ENCODE assay signal across 8 cellular contexts in the genomic region with DNA sequence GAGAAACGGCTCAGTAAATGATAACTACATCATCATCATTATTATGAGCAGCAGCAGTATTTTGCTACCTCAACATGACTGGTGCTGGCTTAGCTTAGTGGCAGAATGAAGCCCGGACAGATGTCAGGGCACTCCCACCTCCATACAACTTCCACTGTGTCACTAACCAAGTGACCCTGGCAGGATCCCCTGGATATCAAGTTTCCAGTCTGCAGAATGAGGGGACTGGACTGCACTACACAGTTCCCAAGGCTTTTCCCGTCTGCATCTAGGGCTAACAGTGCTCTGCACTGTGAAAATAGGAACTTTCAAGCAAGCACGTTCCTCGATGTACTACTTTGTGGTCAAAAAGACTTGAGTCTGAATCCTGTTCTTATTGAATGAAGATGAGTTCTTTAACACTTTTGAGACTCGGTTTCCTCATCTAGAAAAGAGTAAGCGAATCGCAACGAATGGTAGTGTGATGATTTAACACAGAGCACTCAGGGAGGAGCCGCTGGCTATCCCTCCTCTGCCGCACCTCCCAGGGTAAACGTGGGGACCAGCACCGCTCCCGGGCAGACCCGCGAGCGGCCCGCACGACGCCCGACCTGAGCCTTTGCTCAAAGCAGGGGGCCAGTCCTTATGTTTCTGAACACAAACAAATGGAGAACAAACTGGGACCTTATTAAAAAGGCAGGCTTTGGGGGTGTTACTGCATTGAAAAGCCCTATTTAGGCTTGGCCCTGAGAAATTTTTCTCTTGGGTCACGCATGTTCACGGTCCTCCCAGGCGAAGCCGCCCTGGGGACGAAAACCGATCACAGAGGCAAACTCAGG.
DNase-seq lines count a peak whose midpoint lies in the region; ATAC-seq and TF ChIP-seq lines count a peak whose summit lies in the region.

No MANE protein-coding gene starts in this region.

- no peak for TF ChIP-seq CTCF in coronary artery (IDR thresholded peaks at IDR 0.05)

- H3K4me3 ChIP-seq in GM08714 (ENCODE audit: low read length) (peak overlapping the region; percentile 74; the same call in 1 of the 2 replicates), NT2/D1 (ENCODE audit: insufficient read length, low read depth) (peak overlapping the region; percentile 65), coronary artery (peak overlapping the region; percentile 98), mucosa of rectum (ENCODE audit: low read length in 2 of 2) (peak overlapping the region; percentile 66 to 73)

- no peak for DNase-seq in NT2/D1 (ENCODE audit: low read depth, low spot score)
- DNase-seq in coronary artery (ENCODE audit: low spot score), result no peak
- DNase-seq in NCI-H2107 treated with DMSO at 0.1 percent for 48 hours (lab: John Stamatoyannopoulos, UW; ENCODE audit: unreplicated experiment), result no peak
- no peak for DNase-seq in HPDE6-E6E7 (ENCODE audit: extremely low spot score)
- DNase-seq in NCI-H2029 (lab: John Stamatoyannopoulos, UW), result no peak

- H3K9ac ChIP-seq in NT2/D1 (ENCODE audit: insufficient read length, low read depth) (peak overlapping the region; percentile 89), mucosa of rectum (ENCODE audit: low read depth in 1 of 2, low read length in 2 of 2) (peak overlapping the region; percentile 8 to 76)

- H3K4me1 ChIP-seq in NT2/D1 (ENCODE audit: insufficient read depth, insufficient read length) (peaks cover 12% of the 10 kb centered on the region), mucosa of rectum (ENCODE audit: control insufficient read depth in 2 of 2, insufficient read depth in 2 of 2, low read length in 2 of 2) (peaks cover 17 to 20% of the 10 kb centered on the region in 2 donors)

- H3K27me3 ChIP-seq in NT2/D1 (ENCODE audit: insufficient read depth, insufficient read length), result peaks cover 16% of the 10 kb centered on the region
- peaks cover 0 to 3% of the 10 kb centered on the region in 2 donors for H3K27me3 ChIP-seq in mucosa of rectum (ENCODE audit: control insufficient read depth in 2 of 2, insufficient read depth in 2 of 2, low read length in 2 of 2)

- H3K36me3 ChIP-seq in NT2/D1 (ENCODE audit: insufficient read depth, insufficient read length, low read length) (no peaks in the 10 kb centered on the region), mucosa of rectum (ENCODE audit: control insufficient read depth in 2 of 2, insufficient read depth in 2 of 2, low read length in 2 of 2) (no peaks in the 10 kb centered on the region)

- H3K27ac ChIP-seq in coronary artery (peak overlapping the region; percentile 74 to 87), mucosa of rectum (ENCODE audit: low read depth in 2 of 2, low read length in 2 of 2) (no peak overlapping the region)

- no peaks in the 10 kb centered on the region for H3K9me3 ChIP-seq in NT2/D1 (ENCODE audit: insufficient read depth, low read length)
- no peaks in the 10 kb centered on the region for H3K9me3 ChIP-seq in mucosa of rectum (ENCODE audit: control insufficient read depth in 2 of 2, low read length in 2 of 2)

- no peak for ATAC-seq in GM18519 (IDR thresholded peaks at IDR 0.05; ENCODE audit: low FRiP score, unreplicated experiment)

Comparison
In these comparisons a context has a peak if more than half of its experiments do, and no peak if none do; other contexts are left out.
1. H3K27ac ChIP-seq: peak in coronary artery (2 of 2); none in mucosa of rectum (0 of 2).
2. Peak in every context shown above with its lines, with median percentiles within 50 percentile points of each other: H3K4me3 ChIP-seq.